In the genomic region with DNA sequence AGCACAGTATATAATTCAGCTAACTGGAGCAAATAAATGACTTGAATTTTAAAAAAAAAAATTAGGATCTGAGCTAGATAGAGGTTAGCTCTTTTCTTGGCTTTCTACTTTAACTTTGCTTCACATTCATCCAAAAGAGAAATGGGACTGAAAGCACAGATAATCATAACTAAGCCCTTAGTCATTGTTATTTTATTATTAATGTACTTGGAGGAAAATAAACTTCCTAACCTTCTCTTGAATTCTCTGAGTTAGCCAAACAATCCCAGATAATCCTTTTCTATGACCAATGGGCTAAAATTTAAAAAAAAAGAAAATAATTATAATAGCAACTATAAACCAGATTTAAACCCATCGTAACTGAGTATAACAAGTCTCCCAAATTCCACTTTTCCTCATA, we compare ENCODE assay signal across 1 cellular context.
TF ChIP-seq lines count a peak whose summit lies in the region.

No MANE protein-coding gene starts in this region.

TF ChIP-seq in SK-N-SH treated with all-trans-retinoic acid at 6 μM for 48 hours, 23 proteins besides CTCF, POLR2A, EP300 and RAD21 (continued from another document):
- TF ChIP-seq, protein P1, sequence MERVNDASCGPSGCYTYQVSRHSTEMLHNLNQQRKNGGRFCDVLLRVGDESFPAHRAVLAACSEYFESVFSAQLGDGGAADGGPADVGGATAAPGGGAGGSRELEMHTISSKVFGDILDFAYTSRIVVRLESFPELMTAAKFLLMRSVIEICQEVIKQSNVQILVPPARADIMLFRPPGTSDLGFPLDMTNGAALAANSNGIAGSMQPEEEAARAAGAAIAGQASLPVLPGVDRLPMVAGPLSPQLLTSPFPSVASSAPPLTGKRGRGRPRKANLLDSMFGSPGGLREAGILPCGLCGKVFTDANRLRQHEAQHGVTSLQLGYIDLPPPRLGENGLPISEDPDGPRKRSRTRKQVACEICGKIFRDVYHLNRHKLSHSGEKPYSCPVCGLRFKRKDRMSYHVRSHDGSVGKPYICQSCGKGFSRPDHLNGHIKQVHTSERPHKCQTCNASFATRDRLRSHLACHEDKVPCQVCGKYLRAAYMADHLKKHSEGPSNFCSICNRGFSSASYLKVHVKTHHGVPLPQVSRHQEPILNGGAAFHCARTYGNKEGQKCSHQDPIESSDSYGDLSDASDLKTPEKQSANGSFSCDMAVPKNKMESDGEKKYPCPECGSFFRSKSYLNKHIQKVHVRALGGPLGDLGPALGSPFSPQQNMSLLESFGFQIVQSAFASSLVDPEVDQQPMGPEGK (CRISPR knock-in tag; IDR thresholded peaks at IDR 0.05; ENCODE audit: borderline replicate concordance) = no peak
- TF ChIP-seq ZNF565 (CRISPR knock-in tag; conservative IDR thresholded peaks at IDR 0.05; ENCODE audit: low read depth) (no peak), ISL1 (CRISPR knock-in tag; IDR thresholded peaks at IDR 0.05) (no peak), ZNF70 (CRISPR knock-in tag; IDR thresholded peaks at IDR 0.05) (no peak), ZFP30 (CRISPR knock-in tag; IDR thresholded peaks at IDR 0.05) (no peak), SNAI2 (CRISPR knock-in tag; IDR thresholded peaks at IDR 0.05) (no peak), CSDC2 (CRISPR knock-in tag; IDR thresholded peaks at IDR 0.05) (no peak), TOX (CRISPR knock-in tag; IDR thresholded peaks at IDR 0.05; ENCODE audit: borderline replicate concordance) (no peak)
